In the genomic region with DNA sequence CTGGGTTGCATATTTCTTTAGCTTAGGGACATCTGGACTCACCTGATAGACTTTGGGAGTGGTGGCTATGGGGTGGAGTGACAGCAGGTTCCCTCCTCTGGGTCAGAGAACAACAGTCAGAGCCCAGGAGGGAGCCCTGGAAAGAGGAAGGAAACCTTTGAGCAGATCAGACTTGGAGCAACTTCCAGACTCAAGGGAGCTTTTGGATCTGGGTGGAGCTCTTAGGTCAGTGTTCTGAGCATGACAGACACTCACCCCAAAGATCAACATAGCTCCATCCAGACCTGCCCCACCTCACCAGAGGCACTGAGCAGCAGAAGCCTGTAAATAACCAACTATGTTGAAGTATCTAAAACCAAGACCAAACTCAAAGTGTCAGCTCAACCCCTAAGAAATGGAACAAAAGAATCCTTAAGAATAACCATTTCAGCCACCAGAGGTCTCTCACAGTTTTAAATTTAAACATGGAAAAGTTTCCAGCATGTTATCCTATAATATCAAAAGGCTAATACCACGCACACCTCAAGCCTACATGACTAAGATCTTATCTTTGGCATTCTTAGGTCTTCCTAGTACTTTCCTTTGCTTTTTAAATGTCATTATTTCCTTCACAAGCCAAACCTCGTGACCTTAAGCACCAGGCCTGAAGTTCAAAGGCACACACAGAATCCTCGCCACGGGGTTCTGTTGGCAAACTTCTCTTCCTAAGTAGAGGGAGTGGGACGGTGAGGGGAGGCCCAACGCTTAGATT, we compare ENCODE assay signal across 8 cellular contexts. TPM values are rescaled to one million over a fixed set of nuclear protein-coding genes. Genes with fewer than 3 reads are reported as not detected.
DNase-seq lines count a peak whose midpoint lies in the region; ATAC-seq and TF ChIP-seq lines count a peak whose summit lies in the region.

No MANE protein-coding gene starts in this region.

- no peak overlapping the region for H3K4me2 ChIP-seq in DOHH2 (ENCODE audit: low read length)

- WGBS in psoas muscle, 3 donors, result 60 to 79% (median 63%) methylated on average over 6 of the region's 6 CpGs

- H3K79me2 ChIP-seq in DOHH2 (ENCODE audit: control insufficient read depth, low read length), result no peaks in the 10 kb centered on the region

- H3K36me3 ChIP-seq in DOHH2 (ENCODE audit: control insufficient read depth, low read length) (no peaks in the 10 kb centered on the region), psoas muscle (ENCODE audit: insufficient read depth in 1 of 2, low read depth in 1 of 2) (peaks cover 0 to 6% of the 10 kb centered on the region in 2 donors)

- intact Hi-C loops in psoas muscle (cut with DNase I), result loop anchor here in 1 of 2 donors (1.0 kb wide), 1 partner anchor 101 kb away; the partner anchor contains the start of gene ITGB5

- no peaks in the 10 kb centered on the region for H3K9me3 ChIP-seq in DOHH2 (ENCODE audit: control insufficient read depth, insufficient read depth, low read length)
- H3K9me3 ChIP-seq in psoas muscle, result no peaks in the 10 kb centered on the region

- H3K27ac ChIP-seq in DOHH2 (ENCODE audit: low read depth, low read length) (no peak overlapping the region), RWPE1 (peak overlapping the region; percentile 17; the same call in 1 of the 2 replicates), psoas muscle (peak overlapping the region; percentile 28)

- H3K4me1 ChIP-seq in DOHH2 (ENCODE audit: control insufficient read depth, low read length) (no peaks in the 10 kb centered on the region), psoas muscle (peaks cover 34% of the 10 kb centered on the region)

- H3K27me3 ChIP-seq in DOHH2 (ENCODE audit: control insufficient read depth, low read length) (peaks cover 4% of the 10 kb centered on the region), psoas muscle (ENCODE audit: insufficient read depth in 3 of 3, low read length in 2 of 3) (peaks cover 0 to 1% (median 0%) of the 10 kb centered on the region in 3 donors)

- H3K4me3 ChIP-seq in DOHH2 (ENCODE audit: low read length), result no peak overlapping the region
- H3K4me3 ChIP-seq in fibroblast of pulmonary artery (replicated peaks; ENCODE audit: low read depth, low read length), result no peak overlapping the region
- H3K4me3 ChIP-seq in psoas muscle, result no peak overlapping the region

- CTCF ChIA-PET in RWPE1 (lab: Yijun Ruan, JAX), result interaction anchor here (0.6 to 4.0 kb wide), 12 partner anchors 11 to 799 kb away, joined by 3 to 48 read pairs (median 7); no protein-coding TSS in a partner anchor

- TF ChIP-seq CTCF in DOHH2 (IDR thresholded peaks at IDR 0.05; ENCODE audit: low read depth, low read length, poor library complexity, severe bottlenecking), result peak; percentile 26
- peak; percentile 27; the same call in 1 of the 2 replicates for TF ChIP-seq CTCF in RWPE1 (conservative IDR thresholded peaks at IDR 0.05; ENCODE audit: low read depth)
- TF ChIP-seq CTCF in fibroblast of pulmonary artery (IDR thresholded peaks at IDR 0.05; ENCODE audit: low read length, missing control alignments), result peak; percentile 51
- TF ChIP-seq CTCF in psoas muscle (IDR thresholded peaks at IDR 0.05), result peak; percentile 31

- H4K20me1 ChIP-seq in DOHH2 (ENCODE audit: control insufficient read depth, insufficient read depth, low read depth, low read length), result no peaks in the 10 kb centered on the region

- POLR2A ChIA-PET in RWPE1 (lab: Yijun Ruan, JAX; ENCODE audit: low non-redundant PET), result interaction anchor here (0.5 kb wide), 1 partner anchor 56 kb away, joined by 3 read pairs; the partner anchor contains the start of gene UMPS

- no peaks in the 10 kb centered on the region for H3F3A ChIP-seq in DOHH2 (ENCODE audit: control insufficient read depth, insufficient read depth)

- ATAC-seq in psoas muscle, result peak in 1 of 4 donors; percentile 69
- ATAC-seq in HG02798 (IDR thresholded peaks at IDR 0.05; ENCODE audit: poor library complexity, unreplicated experiment), result no peak

- DNase-seq in RWPE1 (ENCODE audit: low spot score), result peak; percentile 24
- peak; percentile 62 for DNase-seq in fibroblast of pulmonary artery (ENCODE audit: low read depth)
- no peak for DNase-seq in psoas muscle
- no peak for DNase-seq in iPS-NIHi11 (ENCODE audit: low spot score)
- no peak for DNase-seq in activated gamma-delta T cell (lab: John Stamatoyannopoulos, UW)
- no peak for DNase-seq in stimulated activated CD4-positive, alpha-beta T cell treated with anti-CD3 and anti-CD28 coated beads, Interleukin-1b, Interleukin-23, amount 100 ng/mL, for 48 hours

- no peaks in the 10 kb centered on the region for H3K9me2 ChIP-seq in DOHH2 (replicated peaks; ENCODE audit: control insufficient read depth, low read length)

RNA-seq across cellular contexts. Expression of gene UMPS, which starts 56.4 kb away (rescaled TPM):
- total RNA-seq in psoas muscle, result 1 to 10 TPM; 4.2 to 9.2 (median 6.3) TPM
- 1 to 10 TPM; 3.6 to 6.9 (median 6.6) TPM for polyA plus RNA-seq in psoas muscle

Comparison
In these comparisons a context has a peak if more than half of its experiments do, and no peak if none do; other contexts are left out.
1. DNase-seq: peak in RWPE1 (single experiment) and fibroblast of pulmonary artery (single experiment); none in psoas muscle (0 of 2), iPS-NIHi11 (single experiment), activated gamma-delta T cell (single experiment) and stimulated activated CD4-positive, alpha-beta T cell treated with anti-CD3 and anti-CD28 coated beads, Interleukin-1b, Interleukin-23, amount 100 ng/mL, for 48 hours (single experiment).
2. Peak in every context shown above with its lines, with median percentiles within 50 percentile points of each other: CTCF ChIP-seq.